Comparison of ENCODE assay signal across 17 cellular contexts in genomic region chr18:36212978-36213303, GRCh38. TPM values are rescaled to one million over a fixed set of nuclear protein-coding genes. Genes with fewer than 3 reads are reported as not detected.
A peak's percentile ranks its signal among the peaks of the same experiment; 100 is the strongest.
DNase-seq lines count a peak whose midpoint lies in the region; ATAC-seq and TF ChIP-seq lines count a peak whose summit lies in the region.
"Had no signal": no experiment of that assay in that cellular context is flagged by ENCODE, and none has a peak within 500 bp of the region (broad histone marks: within the 10 kb centered on the region; RNA-seq: fewer than 3 reads in every experiment).

No MANE protein-coding gene starts in this region.

- H3K36me3 ChIP-seq in osteoblast (ENCODE audit: insufficient read depth, low read length) (no peaks in the 10 kb centered on the region), uterus (no peaks in the 10 kb centered on the region)
- no peaks in the 10 kb centered on the region for H3K36me3 ChIP-seq in CD4-positive, alpha-beta memory T cell (ENCODE audit: insufficient read depth, low read length)

- 50% methylated on average over 7 of the region's 7 CpGs for WGBS in right cardiac atrium

- no peaks in the 10 kb centered on the region for H4K20me1 ChIP-seq in osteoblast (ENCODE audit: insufficient read depth, low read length)

- H3K79me2 ChIP-seq in osteoblast (ENCODE audit: insufficient read depth, low read length): no peaks in the 10 kb centered on the region

- H3K27me3 ChIP-seq in right cardiac atrium (ENCODE audit: control insufficient read depth, insufficient read depth): no peaks in the 10 kb centered on the region
- H3K27me3 ChIP-seq in osteoblast (ENCODE audit: insufficient read depth, low read length): no peaks in the 10 kb centered on the region
- H3K27me3 ChIP-seq in uterus: no peaks in the 10 kb centered on the region
- H3K27me3 ChIP-seq in CD4-positive, alpha-beta memory T cell (ENCODE audit: insufficient read depth, low read length): no peaks in the 10 kb centered on the region

- H3K4me3 ChIP-seq in right cardiac atrium (ENCODE audit: low read length) (no peak overlapping the region), osteoblast (ENCODE audit: insufficient read depth, low read length) (no peak overlapping the region), uterus (no peak overlapping the region)
- H3K4me3 ChIP-seq in CD4-positive, alpha-beta memory T cell (ENCODE audit: low read length in 2 of 2): no peak overlapping the region
- H3K4me3 ChIP-seq: HAP-1 had no signal

- peak; percentile 57 to 80 for ATAC-seq in right cardiac atrium
- no peak for ATAC-seq in GM19463 (IDR thresholded peaks at IDR 0.05; ENCODE audit: unreplicated experiment)

- POLR2A ChIA-PET in CD4-positive, alpha-beta memory T cell (lab: Charles Lee; ENCODE audit: partially characterized antibody): no interaction called here

- H3K4me1 Mint-ChIP-seq in CD4-positive, alpha-beta memory T cell: no peaks in the 10 kb centered on the region
- H3K4me1 Mint-ChIP-seq: B cell had no signal

- H3K9me3 ChIP-seq in right cardiac atrium (ENCODE audit: control insufficient read depth, low read length) (no peaks in the 10 kb centered on the region), osteoblast (ENCODE audit: low read depth, low read length) (no peaks in the 10 kb centered on the region), uterus (no peaks in the 10 kb centered on the region)
- no peaks in the 10 kb centered on the region for H3K9me3 ChIP-seq in CD4-positive, alpha-beta memory T cell (ENCODE audit: control insufficient read depth in 1 of 2, low read length in 2 of 2)

- DNase-seq in right cardiac atrium: peak; percentile 29 to 74 (median 69)
- DNase-seq in osteoblast (ENCODE audit: insufficient read length, low spot score, missing footprints): no peak
- DNase-seq in uterus: peak in 1 of 2 donors; percentile 38
- no peak for DNase-seq in erythroblast (lab: John Stamatoyannopoulos, UW)
- no peak for DNase-seq in CD4-positive, alpha-beta memory T cell
- DNase-seq in NCI-H226: no peak
- DNase-seq: Calu3; CD4-positive, alpha-beta T cell; NCI-H1417; NCI-H187 treated with DMSO at 0.1 percent for 48 hours; NCI-H446 treated with DMSO at 0.1 percent for 48 hours; NK-92 treated with Interleukin-12 subunit alpha and Interleukin-12 subunit beta, amount 100 ng/mL, for 24 hours had no signal

- H3K4me1 ChIP-seq in right cardiac atrium (ENCODE audit: control insufficient read depth, insufficient read depth, low read length): peaks cover 5% of the 10 kb centered on the region
- peaks cover 22% of the 10 kb centered on the region for H3K4me1 ChIP-seq in osteoblast (ENCODE audit: insufficient read depth, low read length)
- no peaks in the 10 kb centered on the region for H3K4me1 ChIP-seq in uterus
- no peaks in the 10 kb centered on the region for H3K4me1 ChIP-seq in CD4-positive, alpha-beta memory T cell (ENCODE audit: insufficient read depth, low read length)
- H3K4me1 ChIP-seq: HAP-1 had no signal

- intact Hi-C loops in right cardiac atrium (cut with DNase I): no loop called here
- intact Hi-C loops in uterus (cut with DNase I; ENCODE audit: low total_unique reads): no loop called here
- intact Hi-C loops in CD4-positive, alpha-beta memory T cell (cut with micrococcal nuclease): no loop called here

- H3K36me3 Mint-ChIP-seq in CD4-positive, alpha-beta memory T cell: no peaks in the 10 kb centered on the region

- TF ChIP-seq POLR2A in uterus (IDR thresholded peaks at IDR 0.05) (no peak), erythroblast (IDR thresholded peaks at IDR 0.05; ENCODE audit: low read length) (no peak)

- no peak overlapping the region for H3K4me3 Mint-ChIP-seq in CD4-positive, alpha-beta memory T cell
- H3K4me3 Mint-ChIP-seq: B cell; CD4-positive, alpha-beta T cell had no signal

- CTCF ChIA-PET in CD4-positive, alpha-beta memory T cell (lab: Charles Lee; ENCODE audit: partially characterized antibody): interaction anchor here (1.1 kb wide), 1 partner anchor 117 kb away, joined by 3 read pairs; no protein-coding TSS in a partner anchor

- H3K4me2 ChIP-seq in osteoblast (ENCODE audit: insufficient read depth, low read length): no peak overlapping the region

- no peaks in the 10 kb centered on the region for H3K27me3 Mint-ChIP-seq in CD4-positive, alpha-beta memory T cell

- peak overlapping the region; percentile 31 for H2AFZ ChIP-seq in osteoblast (ENCODE audit: low read length)

- peaks cover 0 to 5% (median 0%) of the 10 kb centered on the region in 8 donors for H3K9me3 Mint-ChIP-seq in CD4-positive, alpha-beta memory T cell
- H3K9me3 Mint-ChIP-seq: CD4-positive, alpha-beta T cell had no signal

- no peak overlapping the region for H3K27ac Mint-ChIP-seq in CD4-positive, alpha-beta memory T cell
- H3K27ac Mint-ChIP-seq: B cell; CD4-positive, alpha-beta T cell had no signal

- TF ChIP-seq CTCF in osteoblast (IDR thresholded peaks at IDR 0.05; ENCODE audit: extremely low read depth, low read depth, low read length) (no peak), uterus (IDR thresholded peaks at IDR 0.05) (no peak)

- H3K27ac ChIP-seq in cingulate gyrus (ENCODE audit: low read depth, low read length) (peak overlapping the region; percentile 12), right cardiac atrium (ENCODE audit: low read length) (no peak overlapping the region), osteoblast (ENCODE audit: low read depth, low read length) (peak overlapping the region; percentile 42), uterus (peak overlapping the region; percentile 35 to 50)
- no peak overlapping the region for H3K27ac ChIP-seq in CD4-positive, alpha-beta memory T cell (ENCODE audit: low read depth, low read length)

RNA-seq across cellular contexts. Expression of gene MOCOS, which starts 25.6 kb away (rescaled TPM):
- total RNA-seq in right cardiac atrium (under 1 TPM; 0.57 to 0.64 (median 0.59) TPM), osteoblast (14.4 and 19.9 TPM in 2 replicates), uterus (1 to 10 TPM in 2 of 4 donors, under 1 TPM in 1, not detected in 1; under 0.01 to 1.7 (median 1.4) TPM)
- 0.14 TPM for polyA plus RNA-seq in right cardiac atrium
- total RNA-seq in CD4-positive, alpha-beta memory T cell: under 1 TPM in 1 of 2 experiments, not detected in 1; 0.12 TPM
- polyA plus RNA-seq in CD4-positive, alpha-beta memory T cell: under 1 TPM in 1 of 2 donors, not detected in 1; 0.06 TPM
- total RNA-seq: CD4-positive, alpha-beta T cell; OCI-LY7 had no signal

Comparison
In these comparisons a context has a peak if more than half of its experiments do, and no peak if none do; other contexts are left out.
1. H3K27ac ChIP-seq: peak in cingulate gyrus (single experiment), osteoblast (single experiment) and uterus (2 of 2); none in right cardiac atrium (single experiment) and CD4-positive, alpha-beta memory T cell (single experiment).
2. DNase-seq: peak in right cardiac atrium (3 of 3); none in osteoblast (single experiment), erythroblast (0 of 2), CD4-positive, alpha-beta memory T cell (0 of 5) and NCI-H226 (single experiment).